19 cellular contexts compared by ENCODE assay signal in the genomic region with DNA sequence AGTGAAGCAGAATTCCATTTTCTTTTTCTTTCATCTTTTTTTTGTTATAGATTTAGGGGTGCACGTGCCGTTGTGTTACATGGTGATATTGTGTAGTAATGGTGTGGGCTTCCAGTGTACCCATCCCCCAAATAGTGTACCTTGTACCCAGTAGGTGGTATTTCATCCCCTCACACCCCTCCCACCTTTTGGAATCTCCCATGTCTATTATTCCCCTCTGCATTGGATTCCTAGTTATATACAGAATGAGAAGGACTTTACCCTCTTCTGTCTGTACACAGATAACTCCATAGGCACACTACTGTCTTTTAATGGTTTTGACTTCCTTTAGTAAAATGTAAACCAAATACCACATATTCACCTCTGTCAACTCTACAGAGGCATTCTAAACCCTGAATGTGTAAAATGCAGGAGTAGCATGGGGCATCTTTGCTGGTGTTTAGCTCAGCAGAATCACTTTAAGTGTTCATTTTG. TPM values are rescaled to one million over a fixed set of nuclear protein-coding genes. Genes with fewer than 3 reads are reported as not detected.
A peak's percentile ranks its signal among the peaks of the same experiment; 100 is the strongest.
DNase-seq lines count a peak whose midpoint lies in the region; ATAC-seq and TF ChIP-seq lines count a peak whose summit lies in the region.
"Had no signal": no experiment of that assay in that cellular context is flagged by ENCODE, and none has a peak within 500 bp of the region (broad histone marks: within the 10 kb centered on the region; RNA-seq: fewer than 3 reads in every experiment).

No MANE protein-coding gene starts in this region.

- 89% methylated on average over 2 of the region's 2 CpGs for WGBS in right cardiac atrium
- WGBS in psoas muscle, 3 donors = 88 to 96% (median 95%) methylated on average over 2 of the region's 2 CpGs

- intact Hi-C loops in right cardiac atrium (cut with DNase I) = no loop called here
- intact Hi-C loops in psoas muscle (cut with DNase I) = no loop called here

- no peaks in the 10 kb centered on the region for H3K36me3 ChIP-seq in cardiac muscle cell
- no peaks in the 10 kb centered on the region for H3K36me3 ChIP-seq in psoas muscle (ENCODE audit: insufficient read depth in 1 of 2, low read depth in 1 of 2)

- H3K4me3 ChIP-seq in cardiac muscle cell = no peak overlapping the region
- H3K4me3 ChIP-seq in right cardiac atrium (ENCODE audit: low read length) = no peak overlapping the region
- H3K4me3 ChIP-seq in coronary artery = no peak overlapping the region
- H3K4me3 ChIP-seq in psoas muscle = peak overlapping the region; percentile 62

- ATAC-seq in right cardiac atrium (no peak), psoas muscle (peak in 1 of 4 donors; percentile 12), HG03520 (IDR thresholded peaks at IDR 0.05; ENCODE audit: unreplicated experiment) (no peak)
- ATAC-seq: SK-N-SH treated with all-trans-retinoic acid at 6 μM for 48 hours had no signal

- H3K9me3 ChIP-seq in cardiac muscle cell (ENCODE audit: low read depth) (no peaks in the 10 kb centered on the region), right cardiac atrium (ENCODE audit: control insufficient read depth, low read length) (no peaks in the 10 kb centered on the region), psoas muscle (no peaks in the 10 kb centered on the region)

- DNase-seq in cardiac muscle cell (ENCODE audit: low read depth in 1 of 2, low spot score in 1 of 2) (no peak), right cardiac atrium (no peak), HT-29 (ENCODE audit: low spot score) (peak; percentile 5), coronary artery (ENCODE audit: low spot score) (no peak), psoas muscle (no peak), GOT3 (lab: John Stamatoyannopoulos, UW) (no peak), SW 1271 (lab: John Stamatoyannopoulos, UW) (no peak)
- DNase-seq: DMS 273 treated with DMSO at 0.1 percent for 48 hours, DND-41, HCEC 1CT, NCI-H1417 treated with DMSO at 0.1 percent for 48 hours, NCI-H2081, NCI-H2171 treated with DMSO at 0.1 percent for 48 hours, NCI-H446, NCI-H748 treated with DMSO at 0.1 percent for 48 hours, SHP77 treated with DMSO at 0.1 percent for 48 hours had no signal

- H3K27ac ChIP-seq in cardiac muscle cell (peak overlapping the region; percentile 88), right cardiac atrium (ENCODE audit: low read length) (no peak overlapping the region), coronary artery (peak overlapping the region; percentile 21 to 66), psoas muscle (peak overlapping the region; percentile 86)
- H3K27ac ChIP-seq: KMS-11 had no signal

- H3K27me3 ChIP-seq in cardiac muscle cell (no peaks in the 10 kb centered on the region), right cardiac atrium (ENCODE audit: control insufficient read depth, insufficient read depth) (no peaks in the 10 kb centered on the region), psoas muscle (ENCODE audit: insufficient read depth in 3 of 3, low read length in 2 of 3) (no peaks in the 10 kb centered on the region)

- no peak for TF ChIP-seq CTCF in cardiac muscle cell (IDR thresholded peaks at IDR 0.05; ENCODE audit: low read depth, low read length)
- no peak for TF ChIP-seq CTCF in coronary artery (IDR thresholded peaks at IDR 0.05)
- TF ChIP-seq CTCF in psoas muscle (IDR thresholded peaks at IDR 0.05) = no peak

- H3K4me1 ChIP-seq in cardiac muscle cell (ENCODE audit: low read depth) (peaks cover 50% of the 10 kb centered on the region), right cardiac atrium (ENCODE audit: control insufficient read depth, insufficient read depth, low read length) (peaks cover 3% of the 10 kb centered on the region), psoas muscle (peaks cover 50% of the 10 kb centered on the region)

RNA-seq across cellular contexts. Expression of a gene that starts 28.0 kb away (rescaled TPM):
- 8.9 and 13.2 TPM in 2 replicates for total RNA-seq in cardiac muscle cell
- polyA plus RNA-seq in cardiac muscle cell = 2.0 and 2.4 TPM in 2 replicates
- total RNA-seq in right cardiac atrium = 100 to 1,000 TPM; 101 to 139 (median 116) TPM
- polyA plus RNA-seq in right cardiac atrium = 29.0 TPM
- total RNA-seq in HT-29 (2014; rRNA removed; shearing (Covaris generic)) = 23.9 and 29.4 TPM in 2 replicates
- total RNA-seq in psoas muscle = 10 to 100 TPM; 24.0 to 56.9 (median 36.7) TPM
- 10 to 100 TPM in 1 of 3 donors, 1 to 10 TPM in 2; 7.1 to 12.0 (median 9.1) TPM for polyA plus RNA-seq in psoas muscle
